28 cellular contexts compared by ENCODE assay signal in genomic region chr15:65396283-65396964, GRCh38. TPM values are rescaled to one million over a fixed set of nuclear protein-coding genes. Genes with fewer than 3 reads are reported as not detected.
A peak's percentile ranks its signal among the peaks of the same experiment; 100 is the strongest.
DNase-seq lines count a peak whose midpoint lies in the region; ATAC-seq, FAIRE-seq and TF ChIP-seq lines count a peak whose summit lies in the region.
"Had no signal": no experiment of that assay in that cellular context is flagged by ENCODE, and none has a peak within 500 bp of the region (broad histone marks: within the 10 kb centered on the region; RNA-seq: fewer than 3 reads in every experiment).

No MANE protein-coding gene starts in this region.

- CTCF ChIA-PET in Calu3 (lab: Charles Lee), result no interaction called here

- H3K4me3 Mint-ChIP-seq in natural killer cell (peak overlapping the region; percentile 17), chondrocyte (ENCODE audit: unreplicated experiment) (no peak overlapping the region), Calu3 (ENCODE audit: low read depth, unreplicated experiment) (no peak overlapping the region)
- no peak overlapping the region for H3K4me3 Mint-ChIP-seq in natural killer cell treated with Interleukin-12 subunit alpha and Interleukin-12 subunit beta and Interleukin-15 and Interleukin-18, amount 100 ng/mL, for 72 hours
- peak overlapping the region; percentile 37 to 65 for H3K4me3 Mint-ChIP-seq in stimulated activated naive B cell treated with anti-CD40 and anti-IgM and Interleukin-4, amounts not matched to agents 10 μg/mL and 1 μg/mL and 100 μg/mL, for 72 hours
- H3K4me3 Mint-ChIP-seq: activated CD8-positive, alpha-beta memory T cell treated with anti-CD3 and anti-CD28 coated beads, Interleukin-2, amount 10 ng/mL, durations not matched to agents 7 days and 5 days; activated naive CD4-positive, alpha-beta T cell treated with anti-CD3 and anti-CD28 coated beads, Interleukin-2, amount 10 ng/mL, durations not matched to agents 7 days and 5 days; HFFc6; stimulated activated naive CD8-positive, alpha-beta T cell treated with anti-CD3 and anti-CD28 coated beads, Interleukin-15, Interleukin-2, amounts not matched to agents 100 ng/mL and 50 ng/mL, for 24 hours had no signal

- H4K20me1 ChIP-seq in keratinocyte (ENCODE audit: control insufficient read depth, extremely low read depth, insufficient read depth, low read length), result no peaks in the 10 kb centered on the region

- no peak overlapping the region for H2AFZ ChIP-seq in keratinocyte (ENCODE audit: control insufficient read depth, low read length)

- TF ChIP-seq CTCF in natural killer cell (IDR thresholded peaks at IDR 0.05) (no peak), chondrocyte (IDR thresholded peaks at IDR 0.05) (no peak), keratinocyte (optimal IDR thresholded peaks at IDR 0.05 in 1 of 3, IDR thresholded peaks at IDR 0.05 in 1 of 3, conservative IDR thresholded peaks at IDR 0.05 in 1 of 3; ENCODE audit: extremely low read depth in 1 of 3, insufficient read depth in 2 of 3, low read length in 3 of 3) (no peak), Calu3 (IDR thresholded peaks at IDR 0.05; ENCODE audit: unreplicated experiment) (no peak), ascending aorta (IDR thresholded peaks at IDR 0.05) (no peak)

- H3K9me3 ChIP-seq in keratinocyte (ENCODE audit: control insufficient read depth, low read depth, low read length), result no peaks in the 10 kb centered on the region
- H3K9me3 ChIP-seq in ascending aorta, result no peaks in the 10 kb centered on the region
- H3K9me3 ChIP-seq: left lung, right lobe of liver, transverse colon had no signal

- BruUV-seq in Calu3 (replicated peaks; lab: Mats Ljungman, UMichigan), result no TSS peak

- H3K79me2 ChIP-seq in keratinocyte (ENCODE audit: control insufficient read depth, insufficient read depth, low read length), result no peaks in the 10 kb centered on the region

- H3K27me3 Mint-ChIP-seq in natural killer cell (ENCODE audit: low read depth in 2 of 2) (peaks cover 53 to 62% of the 10 kb centered on the region in 2 donors), chondrocyte (ENCODE audit: low read depth) (no peaks in the 10 kb centered on the region), Calu3 (ENCODE audit: unreplicated experiment) (peaks cover 92% of the 10 kb centered on the region)
- peaks cover 41 to 44% of the 10 kb centered on the region in 2 donors for H3K27me3 Mint-ChIP-seq in natural killer cell treated with Interleukin-12 subunit alpha and Interleukin-12 subunit beta and Interleukin-15 and Interleukin-18, amount 100 ng/mL, for 72 hours
- peaks cover 81 to 91% of the 10 kb centered on the region in 2 donors for H3K27me3 Mint-ChIP-seq in stimulated activated naive B cell treated with anti-CD40 and anti-IgM and Interleukin-4, amounts not matched to agents 10 μg/mL and 1 μg/mL and 100 μg/mL, for 72 hours

- intact Hi-C loops in natural killer cell (cut with micrococcal nuclease), result no loop called here
- intact Hi-C loops in Calu3 (cut with micrococcal nuclease; ENCODE audit: unreplicated experiment), result no loop called here
- intact Hi-C loops in ascending aorta (cut with DNase I), result no loop called here

- DNase-seq in natural killer cell (no peak), chondrocyte (ENCODE audit: low spot score) (peak; percentile 75), keratinocyte (ENCODE audit: low read depth, low spot score) (no peak), GM19238 (ENCODE audit: insufficient read length, low spot score) (no peak), Calu3 (no peak), ascending aorta (ENCODE audit: low spot score in 2 of 2) (no peak)
- DNase-seq in natural killer cell treated with Interleukin-12 subunit alpha and Interleukin-12 subunit beta and Interleukin-15 and Interleukin-18, amount 100 ng/mL, for 72 hours (ENCODE audit: low spot score), result no peak
- DNase-seq in stimulated activated naive B cell treated with anti-CD40 and anti-IgM and Interleukin-4, amounts not matched to agents 10 μg/mL and 1 μg/mL and 100 μg/mL, for 72 hours, result no peak
- DNase-seq: activated CD4-positive, alpha-beta T cell treated with anti-CD3 and anti-CD28 coated beads for 48 hours; activated CD8-positive, alpha-beta memory T cell treated with anti-CD3 and anti-CD28 coated beads, Interleukin-2, amount 10 ng/mL, durations not matched to agents 7 days and 5 days; activated naive CD4-positive, alpha-beta T cell treated with anti-CD3 and anti-CD28 coated beads, Interleukin-2, amount 10 ng/mL, durations not matched to agents 7 days and 5 days; amniotic stem cell; C1 segment of cervical spinal cord; cortex of kidney; HFFc6; left lung; midbrain; NCI-H1436; NCI-H526 treated with DMSO at 0.1 percent for 48 hours; stimulated activated CD4-positive, alpha-beta T cell treated with anti-CD3 and anti-CD28 coated beads, Interleukin-12 subunit alpha, Interleukin-12 subunit beta, amount 100 ng/mL, for 4 hours; stimulated activated CD4-positive, alpha-beta T cell treated with anti-CD3 and anti-CD28 coated beads, Interleukin-4, amount 100 ng/mL, for 4 hours; T-helper 2 cell; transverse colon had no signal

- no peak overlapping the region for H3K9ac ChIP-seq in keratinocyte (ENCODE audit: control insufficient read depth, extremely low read depth, insufficient read depth, low read length)

- H3K4me3 ChIP-seq in keratinocyte (ENCODE audit: control insufficient read depth in 2 of 3, extremely low read depth in 1 of 3, insufficient read depth in 2 of 3, low read depth in 1 of 3, low read length in 3 of 3), result no peak overlapping the region
- H3K4me3 ChIP-seq in ascending aorta, result no peak overlapping the region
- H3K4me3 ChIP-seq: K562, left lung, right lobe of liver, transverse colon had no signal

- ATAC-seq in natural killer cell, result no peak
- no peak for ATAC-seq in natural killer cell treated with Interleukin-12 subunit alpha and Interleukin-12 subunit beta and Interleukin-15 and Interleukin-18, amount 100 ng/mL, for 72 hours
- no peak for ATAC-seq in stimulated activated naive B cell treated with anti-CD40 and anti-IgM and Interleukin-4, amounts not matched to agents 10 μg/mL and 1 μg/mL and 100 μg/mL, for 72 hours (replicated peaks)
- ATAC-seq: activated CD8-positive, alpha-beta memory T cell treated with anti-CD3 and anti-CD28 coated beads, Interleukin-2, amount 10 ng/mL, durations not matched to agents 7 days and 5 days; K562; left lung; right lobe of liver had no signal

- H3K9me1 ChIP-seq in keratinocyte (ENCODE audit: control insufficient read depth, extremely low read depth, insufficient read depth, low read length), result no peaks in the 10 kb centered on the region

- H3K4me2 ChIP-seq in keratinocyte (ENCODE audit: control insufficient read depth, extremely low read depth, insufficient read depth, low read depth, low read length), result peak overlapping the region; percentile 16

- H3K27ac ChIP-seq in keratinocyte (ENCODE audit: control insufficient read depth, insufficient read depth, low read length) (no peak overlapping the region), ascending aorta (no peak overlapping the region)
- H3K27ac ChIP-seq: left lung, right lobe of liver, transverse colon had no signal

- H3K27me3 ChIP-seq in keratinocyte (ENCODE audit: control insufficient read depth, extremely low read depth, insufficient read depth, low read length) (peaks cover 57% of the 10 kb centered on the region), ascending aorta (peaks cover 8% of the 10 kb centered on the region)
- H3K27me3 ChIP-seq: right lobe of liver had no signal

- H3K27ac Mint-ChIP-seq in natural killer cell (no peak overlapping the region), chondrocyte (ENCODE audit: unreplicated experiment) (no peak overlapping the region), Calu3 (ENCODE audit: unreplicated experiment) (no peak overlapping the region)
- H3K27ac Mint-ChIP-seq in natural killer cell treated with Interleukin-12 subunit alpha and Interleukin-12 subunit beta and Interleukin-15 and Interleukin-18, amount 100 ng/mL, for 72 hours, result no peak overlapping the region
- peak overlapping the region; percentile 10 for H3K27ac Mint-ChIP-seq in stimulated activated naive B cell treated with anti-CD40 and anti-IgM and Interleukin-4, amounts not matched to agents 10 μg/mL and 1 μg/mL and 100 μg/mL, for 72 hours
- H3K27ac Mint-ChIP-seq: activated CD8-positive, alpha-beta memory T cell treated with anti-CD3 and anti-CD28 coated beads, Interleukin-2, amount 10 ng/mL, durations not matched to agents 7 days and 5 days; activated naive CD4-positive, alpha-beta T cell treated with anti-CD3 and anti-CD28 coated beads, Interleukin-2, amount 10 ng/mL, durations not matched to agents 7 days and 5 days; HFFc6; stimulated activated naive CD8-positive, alpha-beta T cell treated with anti-CD3 and anti-CD28 coated beads, Interleukin-15, Interleukin-2, amounts not matched to agents 100 ng/mL and 50 ng/mL, for 24 hours had no signal

- H3K4me1 ChIP-seq in keratinocyte (ENCODE audit: control insufficient read depth, extremely low read depth, insufficient read depth, low read length) (no peaks in the 10 kb centered on the region), ascending aorta (no peaks in the 10 kb centered on the region)
- H3K4me1 ChIP-seq: right lobe of liver had no signal

- H3K36me3 ChIP-seq in keratinocyte (ENCODE audit: control insufficient read depth in 2 of 2, extremely low read depth in 1 of 2, insufficient read depth in 2 of 2, low read length in 2 of 2) (no peaks in the 10 kb centered on the region), ascending aorta (no peaks in the 10 kb centered on the region)
- H3K36me3 ChIP-seq: left lung, right lobe of liver, transverse colon had no signal

- H3K4me1 Mint-ChIP-seq in natural killer cell (peaks cover 0 to 11% of the 10 kb centered on the region in 2 donors), chondrocyte (ENCODE audit: low read depth) (peaks cover 7% of the 10 kb centered on the region), Calu3 (ENCODE audit: low read depth, unreplicated experiment) (no peaks in the 10 kb centered on the region)
- no peaks in the 10 kb centered on the region for H3K4me1 Mint-ChIP-seq in natural killer cell treated with Interleukin-12 subunit alpha and Interleukin-12 subunit beta and Interleukin-15 and Interleukin-18, amount 100 ng/mL, for 72 hours (ENCODE audit: low read depth in 2 of 2)
- H3K4me1 Mint-ChIP-seq in stimulated activated naive B cell treated with anti-CD40 and anti-IgM and Interleukin-4, amounts not matched to agents 10 μg/mL and 1 μg/mL and 100 μg/mL, for 72 hours, result peaks cover 8 to 27% of the 10 kb centered on the region in 2 donors

- H3K9me3 Mint-ChIP-seq in natural killer cell (no peaks in the 10 kb centered on the region), chondrocyte (ENCODE audit: low read depth) (no peaks in the 10 kb centered on the region), Calu3 (ENCODE audit: low read depth, unreplicated experiment) (no peaks in the 10 kb centered on the region)
- no peaks in the 10 kb centered on the region for H3K9me3 Mint-ChIP-seq in natural killer cell treated with Interleukin-12 subunit alpha and Interleukin-12 subunit beta and Interleukin-15 and Interleukin-18, amount 100 ng/mL, for 72 hours
- H3K9me3 Mint-ChIP-seq in stimulated activated naive B cell treated with anti-CD40 and anti-IgM and Interleukin-4, amounts not matched to agents 10 μg/mL and 1 μg/mL and 100 μg/mL, for 72 hours, result no peaks in the 10 kb centered on the region
- H3K9me3 Mint-ChIP-seq: activated naive CD4-positive, alpha-beta T cell treated with anti-CD3 and anti-CD28 coated beads, Interleukin-2, amount 10 ng/mL, durations not matched to agents 7 days and 5 days; HFFc6; stimulated activated naive CD8-positive, alpha-beta T cell treated with anti-CD3 and anti-CD28 coated beads, Interleukin-15, Interleukin-2, amounts not matched to agents 100 ng/mL and 50 ng/mL, for 24 hours had no signal

- FAIRE-seq in keratinocyte (lab: Jason Lieb, UNC), result no peak
- FAIRE-seq: D721Med, K562 had no signal

- H3K36me3 Mint-ChIP-seq in natural killer cell (no peaks in the 10 kb centered on the region), chondrocyte (ENCODE audit: low read depth) (peaks cover 28% of the 10 kb centered on the region), Calu3 (ENCODE audit: insufficient read depth, unreplicated experiment) (no peaks in the 10 kb centered on the region)
- no peaks in the 10 kb centered on the region for H3K36me3 Mint-ChIP-seq in natural killer cell treated with Interleukin-12 subunit alpha and Interleukin-12 subunit beta and Interleukin-15 and Interleukin-18, amount 100 ng/mL, for 72 hours
- H3K36me3 Mint-ChIP-seq in stimulated activated naive B cell treated with anti-CD40 and anti-IgM and Interleukin-4, amounts not matched to agents 10 μg/mL and 1 μg/mL and 100 μg/mL, for 72 hours, result no peaks in the 10 kb centered on the region
- H3K36me3 Mint-ChIP-seq: activated CD8-positive, alpha-beta memory T cell treated with anti-CD3 and anti-CD28 coated beads, Interleukin-2, amount 10 ng/mL, durations not matched to agents 7 days and 5 days; activated naive CD4-positive, alpha-beta T cell treated with anti-CD3 and anti-CD28 coated beads, Interleukin-2, amount 10 ng/mL, durations not matched to agents 7 days and 5 days had no signal

- dilution Hi-C loops in keratinocyte (cut with MboI; ENCODE audit: extremely low pct_ligation_motif_present, low sequenced_read_pairs), result no loop called here

RNA-seq across cellular contexts. Expression of gene IGDCC3, which starts 18.6 kb away (rescaled TPM):
- not detected for total RNA-seq in natural killer cell
- total RNA-seq in natural killer cell treated with Interleukin-12 subunit alpha and Interleukin-12 subunit beta and Interleukin-15 and Interleukin-18, amount 100 ng/mL, for 72 hours, result not detected
- total RNA-seq in chondrocyte, result 0.13 to 0.31 TPM (median 0.27 TPM) in 3 replicates
- polyA plus RNA-seq in keratinocyte, result not detected in 3 replicates
- not detected for polyA plus RNA-seq in keratinocyte (2011; ENCODE audit: low read depth)
- polyA plus RNA-seq in keratinocyte (2011; cell fraction: cytosol; rRNA removed), result not detected in 2 replicates
- polyA plus RNA-seq in keratinocyte (2011; cell fraction: nucleus; rRNA removed), result not detected in 2 replicates
- polyA plus RNA-seq in keratinocyte (2012; ENCODE audit: low replicate concordance), result not detected in 2 replicates
- 2.1 TPM in 1 of 3 replicates, not detected in the others for polyA minus RNA-seq in keratinocyte
- not detected for polyA minus RNA-seq in keratinocyte (2011; cell fraction: cytosol; rRNA and poly(A)+ RNA removed)
- polyA minus RNA-seq in keratinocyte (2011; cell fraction: nucleus; rRNA and poly(A)+ RNA removed), result not detected in 2 replicates
- not detected in 2 replicates for total RNA-seq in Calu3 (2022)
- total RNA-seq in ascending aorta, result not detected
- total RNA-seq: activated CD8-positive, alpha-beta memory T cell treated with anti-CD3 and anti-CD28 coated beads, Interleukin-2, amount 10 ng/mL, durations not matched to agents 7 days and 5 days; HFFc6; K562; right lobe of liver; RPMI7951; transverse colon had no signal
- polyA plus RNA-seq: K562 had no signal

RNA-seq across cellular contexts. Expression of gene IGDCC4, which starts 26.3 kb away (rescaled TPM):
- under 1 TPM; 0.07 to 0.25 (median 0.09) TPM for total RNA-seq in natural killer cell
- under 1 TPM; 0.07 to 0.20 TPM for total RNA-seq in natural killer cell treated with Interleukin-12 subunit alpha and Interleukin-12 subunit beta and Interleukin-15 and Interleukin-18, amount 100 ng/mL, for 72 hours
- 41.4 to 48.6 TPM (median 47.2 TPM) in 3 replicates for total RNA-seq in chondrocyte
- 0.04 to 0.12 TPM in 2 of 3 replicates, not detected in the other for polyA plus RNA-seq in keratinocyte
- not detected for polyA plus RNA-seq in keratinocyte (2011; ENCODE audit: low read depth)
- 0.04 and 0.05 TPM in 2 replicates for polyA plus RNA-seq in keratinocyte (2011; cell fraction: cytosol; rRNA removed)
- 0.04 and 0.10 TPM in 2 replicates for polyA plus RNA-seq in keratinocyte (2011; cell fraction: nucleus; rRNA removed)
- 0.03 TPM in 1 of 2 replicates, not detected in the other for polyA plus RNA-seq in keratinocyte (2012; ENCODE audit: low replicate concordance)
- 0.07 TPM in 1 of 3 replicates, not detected in the others for polyA minus RNA-seq in keratinocyte
- polyA minus RNA-seq in keratinocyte (2011; cell fraction: cytosol; rRNA and poly(A)+ RNA removed), result not detected
- not detected in 2 replicates for polyA minus RNA-seq in keratinocyte (2011; cell fraction: nucleus; rRNA and poly(A)+ RNA removed)
- total RNA-seq in Calu3 (2022), result 0.17 and 0.64 TPM in 2 replicates
- 1.9 TPM for total RNA-seq in ascending aorta

Comparison
In these comparisons a context has a peak if more than half of its experiments do, and no peak if none do; other contexts are left out.
1. H3K4me3 Mint-ChIP-seq: peak in natural killer cell (single experiment) and stimulated activated naive B cell treated with anti-CD40 and anti-IgM and Interleukin-4, amounts not matched to agents 10 μg/mL and 1 μg/mL and 100 μg/mL, for 72 hours (2 of 2); none in natural killer cell treated with Interleukin-12 subunit alpha and Interleukin-12 subunit beta and Interleukin-15 and Interleukin-18, amount 100 ng/mL, for 72 hours (single experiment), chondrocyte (single experiment) and Calu3 (single experiment).
2. RNA of gene IGDCC4, which starts 26.3 kb away (total RNA-seq): 41.4 to 48.6 TPM in chondrocyte; 1.9 TPM in ascending aorta (single experiment), 0.07 to 0.20 TPM in natural killer cell treated with Interleukin-12 subunit alpha and Interleukin-12 subunit beta and Interleukin-15 and Interleukin-18, amount 100 ng/mL, for 72 hours, 0.17 to 0.64 TPM in Calu3 and 0.07 to 0.25 TPM in natural killer cell; every median in the first group is over 10 times any median in the second.